ENCODE assay signal across 11 cellular contexts in genomic region chr15:85059734-85060133, GRCh38.
"Had no signal": no experiment of that assay in that cellular context is flagged by ENCODE, and none has a peak within 500 bp of the region (broad histone marks: within the 10 kb centered on the region; RNA-seq: fewer than 3 reads in every experiment).

No MANE protein-coding gene starts in this region.

- H3K27ac ChIP-seq: GM23248 had no signal

- H3K4me2 ChIP-seq: GM23338 had no signal

- H3K4me3 ChIP-seq: GM23248, GM23338, HAP-1 had no signal

- FAIRE-seq: H1, H54 had no signal

- ATAC-seq: GM23338, HCT116 had no signal

- DNase-seq: GM23248, GOT3, H7, H9, HCEC 1CT, HFFc6 had no signal

- H3K9ac ChIP-seq: GM23248 had no signal

- H2AFZ ChIP-seq: GM23248, GM23338 had no signal

- H3K36me3 ChIP-seq: HAP-1 had no signal
